8 cellular contexts compared by ENCODE assay signal in the genomic region with DNA sequence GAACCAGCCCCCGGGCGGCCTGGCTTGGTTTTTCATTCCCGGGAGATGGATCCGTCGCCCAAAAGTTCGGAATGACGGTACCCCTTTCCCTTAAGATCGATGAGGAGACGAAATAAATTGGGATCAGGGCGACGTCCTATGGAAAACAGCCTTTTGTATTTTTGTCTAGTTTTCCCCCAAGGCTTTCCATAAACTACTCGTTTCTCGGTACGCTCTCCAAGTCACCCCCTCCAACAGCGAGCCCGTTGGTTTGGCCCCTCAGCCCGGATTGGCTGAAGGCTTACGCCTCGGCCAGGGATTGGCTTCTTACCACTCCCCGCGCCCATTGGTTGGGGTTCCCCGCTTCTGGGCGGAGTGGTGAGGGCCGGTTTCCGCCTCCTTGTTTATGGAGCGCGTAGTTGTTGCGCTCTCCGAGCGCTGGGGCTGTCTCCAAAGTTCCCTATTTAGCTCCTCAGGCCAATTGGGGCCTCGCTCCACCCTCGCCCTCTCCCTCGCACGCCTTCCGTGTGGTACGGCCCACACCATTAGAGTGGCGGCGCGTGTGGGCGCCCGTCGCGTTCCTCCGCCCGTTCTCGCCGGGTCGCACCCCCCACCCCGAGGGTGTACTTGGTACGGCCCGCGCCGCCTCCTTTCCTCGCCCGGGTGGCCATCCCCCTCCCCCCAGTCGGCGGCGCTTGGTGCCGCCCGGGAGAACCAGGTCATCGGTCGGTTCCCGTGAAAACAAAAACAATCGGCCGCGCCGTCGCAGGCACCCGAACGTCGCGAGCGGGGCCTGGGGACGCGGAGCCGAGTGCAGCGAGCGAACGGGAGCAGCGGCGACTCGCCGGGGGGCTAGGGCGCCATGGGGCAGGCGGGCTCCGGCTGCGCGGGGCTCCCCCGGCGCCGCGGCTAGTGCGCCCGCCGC. TPM values are rescaled to one million over a fixed set of nuclear protein-coding genes. Genes with fewer than 3 reads are reported as not detected.
DNase-seq lines count a peak whose midpoint lies in the region; ATAC-seq and TF ChIP-seq lines count a peak whose summit lies in the region.
"Not testable (repeated sequence)": the region's sequence is repeated elsewhere in the genome, so short reads cannot be mapped to it uniquely, and the experiment has no call there.

A gene with protein sequence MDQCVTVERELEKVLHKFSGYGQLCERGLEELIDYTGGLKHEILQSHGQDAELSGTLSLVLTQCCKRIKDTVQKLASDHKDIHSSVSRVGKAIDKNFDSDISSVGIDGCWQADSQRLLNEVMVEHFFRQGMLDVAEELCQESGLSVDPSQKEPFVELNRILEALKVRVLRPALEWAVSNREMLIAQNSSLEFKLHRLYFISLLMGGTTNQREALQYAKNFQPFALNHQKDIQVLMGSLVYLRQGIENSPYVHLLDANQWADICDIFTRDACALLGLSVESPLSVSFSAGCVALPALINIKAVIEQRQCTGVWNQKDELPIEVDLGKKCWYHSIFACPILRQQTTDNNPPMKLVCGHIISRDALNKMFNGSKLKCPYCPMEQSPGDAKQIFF (plus strand): TSS at position 655 of the 904 bp plus-strand sequence. CDS start 377 bp downstream, outside the sequence.

- not testable (repeated sequence) for H3K27me3 Mint-ChIP-seq in activated naive CD8-positive, alpha-beta T cell treated with anti-CD3 and anti-CD28 coated beads, Interleukin-2, amount 50 U/mL, for 24 hours; osteocyte (ENCODE audit: unreplicated experiment)

- DNase-seq in GM10248 (ENCODE audit: extremely low spot score) (peak; percentile 50), NCI-H1105 treated with DMSO at 0.1 percent for 48 hours (lab: John Stamatoyannopoulos, UW) (peak; percentile 80), Right ventricle myocardium inferior (ENCODE audit: missing footprints) (peak; percentile 96), osteocyte (ENCODE audit: extremely low spot score, unreplicated experiment) (peak; percentile 97)
- peak; percentile 93 for DNase-seq in activated naive CD8-positive, alpha-beta T cell treated with anti-CD3 and anti-CD28 coated beads, Interleukin-2, amount 50 U/mL, for 24 hours

- TF ChIP-seq CTCF in GM10248 (IDR thresholded peaks at IDR 0.05; ENCODE audit: control extremely low read depth, extremely low read depth, low read depth, missing control alignments); osteocyte (IDR thresholded peaks at IDR 0.05): not testable (repeated sequence)

- CTCF ChIA-PET in GM10248 (lab: Yijun Ruan, JAX) = not testable (repeated sequence)

- not testable (repeated sequence) for H3K4me1 Mint-ChIP-seq in activated naive CD8-positive, alpha-beta T cell treated with anti-CD3 and anti-CD28 coated beads, Interleukin-2, amount 50 U/mL, for 24 hours; osteocyte (ENCODE audit: unreplicated experiment)

- intact Hi-C loops in T-helper 1 cell treated with Interleukin-12 subunit alpha and Interleukin-12 subunit beta and Interleukin-4 antibody, amounts not matched to agents 30 ng/mL and 1 ng/mL, for 36 hours (cut with micrococcal nuclease); Right ventricle myocardium inferior (cut with DNase I): not testable (repeated sequence)

- ATAC-seq in HG02623 (IDR thresholded peaks at IDR 0.05; ENCODE audit: unreplicated experiment) (peak; percentile 88), Right ventricle myocardium inferior (peak; percentile 98)
- peak; percentile 97 for ATAC-seq in activated naive CD8-positive, alpha-beta T cell treated with anti-CD3 and anti-CD28 coated beads, Interleukin-2, amount 50 U/mL, for 24 hours

- H3K4me3 Mint-ChIP-seq in activated naive CD8-positive, alpha-beta T cell treated with anti-CD3 and anti-CD28 coated beads, Interleukin-2, amount 50 U/mL, for 24 hours = peak within 1 kb of the TSS; percentile 84
- H3K4me3 Mint-ChIP-seq in osteocyte (ENCODE audit: unreplicated experiment) = peak within 1 kb of the TSS; percentile 71

- peak within 1 kb of the TSS; percentile 72 for H3K27ac Mint-ChIP-seq in activated naive CD8-positive, alpha-beta T cell treated with anti-CD3 and anti-CD28 coated beads, Interleukin-2, amount 50 U/mL, for 24 hours
- H3K27ac Mint-ChIP-seq in osteocyte (ENCODE audit: unreplicated experiment) = peak within 1 kb of the TSS; percentile 64

- not testable (repeated sequence) for H3K9me3 Mint-ChIP-seq in activated naive CD8-positive, alpha-beta T cell treated with anti-CD3 and anti-CD28 coated beads, Interleukin-2, amount 50 U/mL, for 24 hours; osteocyte (ENCODE audit: unreplicated experiment)

- peak within 1 kb of the TSS; percentile 61 for H3K27ac ChIP-seq in temporal lobe (ENCODE audit: low read depth, low read length)

- H3K36me3 Mint-ChIP-seq in activated naive CD8-positive, alpha-beta T cell treated with anti-CD3 and anti-CD28 coated beads, Interleukin-2, amount 50 U/mL, for 24 hours (ENCODE audit: low read depth); osteocyte (ENCODE audit: unreplicated experiment): not testable (repeated sequence)

- POLR2A ChIA-PET in GM10248 (lab: Yijun Ruan, JAX) = not testable (repeated sequence)

RNA-seq across cellular contexts. Expression of the gene that starts here (rescaled TPM):
- 24.5 and 25.6 TPM in 2 replicates for total RNA-seq in T-helper 1 cell treated with Interleukin-12 subunit alpha and Interleukin-12 subunit beta and Interleukin-4 antibody, amounts not matched to agents 30 ng/mL and 1 ng/mL, for 36 hours
- 91.6 TPM for total RNA-seq in Right ventricle myocardium inferior
- total RNA-seq in osteocyte = 24.3 and 25.8 TPM in 2 replicates
- 41.3 TPM for total RNA-seq in temporal lobe

Comparison
In these comparisons a context has a peak if more than half of its experiments do, and no peak if none do; other contexts are left out.
1. Peak in every context shown above with its lines: DNase-seq, ATAC-seq and H3K27ac ChIP-seq.